In the genomic region with DNA sequence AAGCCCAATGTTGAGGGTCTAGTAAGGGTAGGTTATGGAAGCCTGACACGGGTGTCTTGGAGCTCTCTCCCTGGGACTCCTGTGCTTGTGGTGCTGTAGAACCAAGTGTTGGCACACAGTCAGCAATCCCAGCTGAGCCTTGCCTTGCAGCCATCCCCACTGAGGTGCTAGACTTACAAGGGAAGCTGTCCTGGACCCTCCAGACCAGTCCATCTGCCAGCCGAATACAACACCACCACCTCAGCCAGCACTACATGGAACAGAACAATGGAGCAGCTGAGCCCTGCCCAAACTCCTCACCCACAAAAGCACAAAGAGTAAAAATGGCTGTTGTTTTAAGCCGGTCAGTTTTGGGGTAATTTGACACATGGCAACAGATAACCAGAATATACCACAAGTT, we compare ENCODE assay signal across 16 cellular contexts.
DNase-seq lines count a peak whose midpoint lies in the region; ATAC-seq and TF ChIP-seq lines count a peak whose summit lies in the region.
"Had no signal": no experiment of that assay in that cellular context is flagged by ENCODE, and none has a peak within 500 bp of the region (broad histone marks: within the 10 kb centered on the region; RNA-seq: fewer than 3 reads in every experiment).

No MANE protein-coding gene starts in this region.

- peaks cover 5% of the 10 kb centered on the region for H3K79me2 ChIP-seq in GM23248 (ENCODE audit: insufficient read depth)

- in situ Hi-C loops in GM23248 (cut with MboI) = no loop called here

- WGBS in GM23248 (ENCODE audit: low coverage in 1 of 2, low lambda C conversion rate in 2 of 2, missing lambda C conversion rate in 2 of 2), 2 experiments = 42 to 51% methylated on average over 3 of the region's 3 CpGs
- WGBS in psoas muscle, 3 donors = 25 to 52% (median 41%) methylated on average over 3 of the region's 3 CpGs

- peaks cover 63% of the 10 kb centered on the region for H3F3A ChIP-seq in GM23248 (ENCODE audit: insufficient read depth)

- no peaks in the 10 kb centered on the region for H3K9me3 ChIP-seq in GM23248 (ENCODE audit: low read depth)
- no peaks in the 10 kb centered on the region for H3K9me3 ChIP-seq in SJCRH30 (replicated peaks)
- no peaks in the 10 kb centered on the region for H3K9me3 ChIP-seq in psoas muscle
- H3K9me3 ChIP-seq: vagina had no signal

- TF ChIP-seq CTCF in psoas muscle (IDR thresholded peaks at IDR 0.05) = no peak

- peak overlapping the region; percentile 55 for H3K9ac ChIP-seq in GM23248

- H3K9me2 ChIP-seq in GM23248 (ENCODE audit: insufficient read depth) = no peaks in the 10 kb centered on the region

- peak in 1 of 4 donors; percentile 5 for ATAC-seq in psoas muscle
- no peak for ATAC-seq in GM18520 (IDR thresholded peaks at IDR 0.05; ENCODE audit: unreplicated experiment)
- ATAC-seq: activated CD8-positive, alpha-beta T cell treated with anti-CD3 and anti-CD28 coated beads for 36 hours; stimulated activated naive CD8-positive, alpha-beta T cell treated with anti-CD3 and anti-CD28 coated beads, Interleukin-15, Interleukin-2, amounts not matched to agents 100 U/mL and 50 U/mL, for 24 hours had no signal

- H3K4me2 ChIP-seq in GM23248 (ENCODE audit: unreplicated experiment) = peak overlapping the region; percentile 58

- H3K27me3 ChIP-seq in GM23248 (replicated peaks; ENCODE audit: insufficient read depth) (no peaks in the 10 kb centered on the region), SJCRH30 (no peaks in the 10 kb centered on the region), psoas muscle (ENCODE audit: insufficient read depth in 3 of 3, low read length in 2 of 3) (no peaks in the 10 kb centered on the region)
- H3K27me3 ChIP-seq: vagina had no signal

- H3K36me3 ChIP-seq in GM23248 (ENCODE audit: low read depth) (no peaks in the 10 kb centered on the region), SJCRH30 (no peaks in the 10 kb centered on the region), psoas muscle (ENCODE audit: insufficient read depth in 1 of 2, low read depth in 1 of 2) (no peaks in the 10 kb centered on the region)
- H3K36me3 ChIP-seq: vagina had no signal

- peak; percentile 10 for DNase-seq in GM23248
- peak; percentile 51 to 58 for DNase-seq in SJCRH30
- peak; percentile 34 for DNase-seq in glomerular visceral epithelial cell (ENCODE audit: extremely low spot score)
- no peak for DNase-seq in psoas muscle
- DNase-seq in hippocampal formation (lab: John Stamatoyannopoulos, UW) = no peak
- DNase-seq in GM19240 (ENCODE audit: insufficient read length, low spot score) = no peak
- no peak for DNase-seq in stimulated activated CD4-positive, alpha-beta T cell treated with anti-CD3 and anti-CD28 coated beads, Interleukin-15, amount 100 ng/mL, for 24 hours
- DNase-seq: activated CD8-positive, alpha-beta T cell treated with anti-CD3 and anti-CD28 coated beads for 36 hours; DMS79 treated with DMSO at 0.1 percent for 48 hours; dorsolateral prefrontal cortex; left ventricle myocardium superior; NCI-H1694 treated with DMSO at 0.1 percent for 48 hours; NCI-H510A; stimulated activated naive CD8-positive, alpha-beta T cell treated with anti-CD3 and anti-CD28 coated beads, Interleukin-15, Interleukin-2, amounts not matched to agents 100 U/mL and 50 U/mL, for 24 hours had no signal

- H3K27ac ChIP-seq in GM23248 (peak overlapping the region; percentile 93), SJCRH30 (peak overlapping the region; percentile 97), psoas muscle (peak overlapping the region; percentile 89)

- H3K4me1 ChIP-seq in GM23248 (ENCODE audit: insufficient read depth) (peaks cover 70% of the 10 kb centered on the region), SJCRH30 (peaks cover 51% of the 10 kb centered on the region), psoas muscle (peaks cover 39% of the 10 kb centered on the region)

- H2AFZ ChIP-seq in GM23248 = no peak overlapping the region

- H4K20me1 ChIP-seq in GM23248 (ENCODE audit: insufficient read depth) = no peaks in the 10 kb centered on the region

- intact Hi-C loops in psoas muscle (cut with DNase I) = loop anchor here in 1 of 2 donors (2.0 kb wide), 1 partner anchor 236 kb away; no protein-coding TSS in a partner anchor

- H3K4me3 ChIP-seq in GM23248 = 0 out of 2 replicates have a peak overlapping the region, but pooled peaks have one; percentile 27
- H3K4me3 ChIP-seq in SJCRH30 = peak overlapping the region; percentile 41
- H3K4me3 ChIP-seq in psoas muscle = no peak overlapping the region

Comparison
In these comparisons a context has a peak if more than half of its experiments do, and no peak if none do; other contexts are left out.
1. DNase-seq: peak in GM23248 (single experiment), SJCRH30 (2 of 2) and glomerular visceral epithelial cell (single experiment); none in psoas muscle (0 of 2), hippocampal formation (0 of 2), GM19240 (single experiment) and stimulated activated CD4-positive, alpha-beta T cell treated with anti-CD3 and anti-CD28 coated beads, Interleukin-15, amount 100 ng/mL, for 24 hours (single experiment).
2. Peak in every context shown above with its lines, with median percentiles within 50 percentile points of each other: H3K27ac ChIP-seq.